9 cellular contexts compared by ENCODE assay signal in genomic region chr1:180269848-180270766, GRCh38. TPM values are rescaled to one million over a fixed set of nuclear protein-coding genes. Genes with fewer than 3 reads are reported as not detected.
A peak's percentile ranks its signal among the peaks of the same experiment; 100 is the strongest.
DNase-seq lines count a peak whose midpoint lies in the region; ATAC-seq and TF ChIP-seq lines count a peak whose summit lies in the region.
"Had no signal": no experiment of that assay in that cellular context is flagged by ENCODE, and none has a peak within 500 bp of the region (broad histone marks: within the 10 kb centered on the region; RNA-seq: fewer than 3 reads in every experiment).

No MANE protein-coding gene starts in this region.

- H3K27ac ChIP-seq in colonic mucosa, result peak overlapping the region; percentile 83

- ATAC-seq in HG03432 (IDR thresholded peaks at IDR 0.05; ENCODE audit: unreplicated experiment), result no peak
- ATAC-seq in GM18861 (IDR thresholded peaks at IDR 0.05; ENCODE audit: unreplicated experiment), result no peak

- peak; percentile 67 for DNase-seq in DMS53 (lab: John Stamatoyannopoulos, UW)
- peak; percentile 8 for DNase-seq in NCI-H1694 (lab: John Stamatoyannopoulos, UW)
- peak; percentile 88 for DNase-seq in colonic mucosa
- peak; percentile 78 for DNase-seq in myocyte (ENCODE audit: low read depth)
- no peak for DNase-seq in globus pallidus (ENCODE audit: low spot score)
- no peak for DNase-seq in NCI-H1417 treated with DMSO at 0.1 percent for 48 hours (lab: John Stamatoyannopoulos, UW)
- DNase-seq: activated gamma-delta T cell had no signal

- no peaks in the 10 kb centered on the region for H3K9me3 ChIP-seq in colonic mucosa

- no peaks in the 10 kb centered on the region for H3K27me3 ChIP-seq in colonic mucosa

- H3K36me3 ChIP-seq in colonic mucosa, result no peaks in the 10 kb centered on the region

- intact Hi-C loops in colonic mucosa (cut with DNase I), result no loop called here

- peak; percentile 29 for TF ChIP-seq CTCF in colonic mucosa (IDR thresholded peaks at IDR 0.05)

- no peak overlapping the region for H3K4me3 ChIP-seq in colonic mucosa

- H3K4me1 ChIP-seq in colonic mucosa, result peaks cover 6% of the 10 kb centered on the region

- H3K9ac ChIP-seq in colonic mucosa (ENCODE audit: low read depth in 2 of 2, low read length in 2 of 2), result peak overlapping the region in 1 of 2 donors; percentile 71

RNA-seq across cellular contexts. Expression of gene LHX4, which starts 40.0 kb away (rescaled TPM):
- total RNA-seq in colonic mucosa, result under 1 TPM; 0.74 to 0.77 TPM
- total RNA-seq in myocyte, result 0.40 and 0.94 TPM in 2 replicates
- polyA plus RNA-seq in myocyte (2012), result 0.86 TPM

Comparison
In these comparisons a context has a peak if more than half of its experiments do, and no peak if none do; other contexts are left out.
1. DNase-seq: peak in DMS53 (single experiment), NCI-H1694 (single experiment), colonic mucosa (single experiment) and myocyte (single experiment); none in globus pallidus (single experiment) and NCI-H1417 treated with DMSO at 0.1 percent for 48 hours (single experiment).